Comparison of ENCODE assay signal across 21 cellular contexts in the genomic region with DNA sequence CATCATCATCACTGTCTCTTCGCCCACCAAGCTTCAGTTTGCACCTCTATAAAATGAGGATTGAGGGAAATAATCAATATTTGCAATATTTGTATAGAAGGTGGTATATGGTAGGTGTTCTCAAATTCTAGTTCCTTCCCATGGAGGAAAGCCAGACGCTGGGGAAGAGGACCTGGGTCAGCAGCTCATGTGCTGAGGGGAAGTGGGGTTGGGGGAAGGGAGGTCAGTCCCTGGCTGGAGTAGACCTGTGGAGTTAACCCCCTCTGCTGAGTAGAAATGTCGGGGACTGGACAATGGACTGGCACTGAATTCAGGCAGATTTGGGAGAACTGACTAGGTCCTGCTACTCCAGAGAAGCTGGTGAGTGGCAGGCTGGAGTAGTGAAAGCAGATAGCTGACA. TPM values are rescaled to one million over a fixed set of nuclear protein-coding genes. Genes with fewer than 3 reads are reported as not detected.
DNase-seq lines count a peak whose midpoint lies in the region; ATAC-seq, FAIRE-seq and TF ChIP-seq lines count a peak whose summit lies in the region.
"Had no signal": no experiment of that assay in that cellular context is flagged by ENCODE, and none has a peak within 500 bp of the region (broad histone marks: within the 10 kb centered on the region; RNA-seq: fewer than 3 reads in every experiment).

No MANE protein-coding gene starts in this region.

- no peaks in the 10 kb centered on the region for H3K9me2 ChIP-seq in Loucy (replicated peaks; ENCODE audit: low read depth, low read length)

- no peak overlapping the region for H3K4me3 Mint-ChIP-seq in dendritic cell treated with granulocyte-macrophage colony-stimulating factor and Interleukin-4, amounts not matched to agents 40 ng/mL and 50 ng/mL, for 4 days
- no peak overlapping the region for H3K4me3 Mint-ChIP-seq in nephron
- H3K4me3 Mint-ChIP-seq: activated CD4-positive, alpha-beta T cell treated with anti-CD3 and anti-CD28 coated beads, Interleukin-2, amount 10 ng/mL, durations not matched to agents 7 days and 5 days; activated naive CD4-positive, alpha-beta T cell treated with anti-CD3 and anti-CD28 coated beads, Interleukin-2, amount 50 U/mL, for 24 hours; H9; stimulated activated effector memory CD8-positive, alpha-beta T cell treated with anti-CD3 and anti-CD28 coated beads, Interleukin-12 subunit alpha, Interleukin-12 subunit beta, amount 100 ng/mL, for 72 hours had no signal

- H3K27ac ChIP-seq in A549, result peak overlapping the region; percentile 4 to 81; a peak in 5 of 6 replicates
- H3K27ac ChIP-seq: neutrophil had no signal

- no peaks in the 10 kb centered on the region for H3K27me3 ChIP-seq in Loucy (ENCODE audit: insufficient read depth, low read length, poor library complexity, severe bottlenecking)
- H3K27me3 ChIP-seq: sigmoid colon had no signal

- no peaks in the 10 kb centered on the region for H3F3A ChIP-seq in Loucy (ENCODE audit: low read depth)

- H3K4me1 ChIP-seq in A549 (peaks cover 13% of the 10 kb centered on the region), Loucy (ENCODE audit: insufficient read depth, low read length, poor library complexity, severe bottlenecking) (peaks cover 38% of the 10 kb centered on the region)

- peaks cover 11% of the 10 kb centered on the region for H3K9me3 Mint-ChIP-seq in dendritic cell treated with granulocyte-macrophage colony-stimulating factor and Interleukin-4, amounts not matched to agents 40 ng/mL and 50 ng/mL, for 4 days
- no peaks in the 10 kb centered on the region for H3K9me3 Mint-ChIP-seq in nephron
- H3K9me3 Mint-ChIP-seq: activated naive CD4-positive, alpha-beta T cell treated with anti-CD3 and anti-CD28 coated beads, Interleukin-2, amount 50 U/mL, for 24 hours; H9; stimulated activated effector memory CD8-positive, alpha-beta T cell treated with anti-CD3 and anti-CD28 coated beads, Interleukin-12 subunit alpha, Interleukin-12 subunit beta, amount 100 ng/mL, for 72 hours had no signal

- WGBS in A549 (ENCODE audit: missing lambda C conversion rate), result 77% methylated on average over 3 of the region's 3 CpGs

- H3K36me3 ChIP-seq in Loucy (ENCODE audit: insufficient read depth, low read length), result no peaks in the 10 kb centered on the region
- H3K36me3 ChIP-seq: neutrophil, sigmoid colon had no signal

- H3K36me3 Mint-ChIP-seq in dendritic cell treated with granulocyte-macrophage colony-stimulating factor and Interleukin-4, amounts not matched to agents 40 ng/mL and 50 ng/mL, for 4 days (ENCODE audit: low read depth), result no peaks in the 10 kb centered on the region
- no peaks in the 10 kb centered on the region for H3K36me3 Mint-ChIP-seq in nephron (ENCODE audit: low read depth)
- H3K36me3 Mint-ChIP-seq: activated naive CD4-positive, alpha-beta T cell treated with anti-CD3 and anti-CD28 coated beads, Interleukin-2, amount 50 U/mL, for 24 hours; stimulated activated effector memory CD8-positive, alpha-beta T cell treated with anti-CD3 and anti-CD28 coated beads, Interleukin-12 subunit alpha, Interleukin-12 subunit beta, amount 100 ng/mL, for 72 hours had no signal

- CTCF ChIA-PET in A549 (lab: Yijun Ruan, JAX), result interaction anchor here (5.4 to 9.0 kb wide), 3 partner anchors 11 to 75 kb away, joined by 34 to 60 read pairs (median 37); partner anchors contain the start of gene ITGB3

- peak overlapping the region; percentile 80 for H3K27ac Mint-ChIP-seq in dendritic cell treated with granulocyte-macrophage colony-stimulating factor and Interleukin-4, amounts not matched to agents 40 ng/mL and 50 ng/mL, for 4 days
- peak overlapping the region; percentile 80 to 93 (median 89) for H3K27ac Mint-ChIP-seq in nephron
- H3K27ac Mint-ChIP-seq: activated CD4-positive, alpha-beta T cell treated with anti-CD3 and anti-CD28 coated beads, Interleukin-2, amount 10 ng/mL, durations not matched to agents 7 days and 5 days; H9; stimulated activated effector memory CD8-positive, alpha-beta T cell treated with anti-CD3 and anti-CD28 coated beads, Interleukin-12 subunit alpha, Interleukin-12 subunit beta, amount 100 ng/mL, for 72 hours had no signal

- ATAC-seq in A549 (no peak), HG02763 (IDR thresholded peaks at IDR 0.05; ENCODE audit: unreplicated experiment) (no peak), GM18517 (IDR thresholded peaks at IDR 0.05; ENCODE audit: unreplicated experiment) (no peak)

- DNase-seq in A549 (ENCODE audit: low read depth in 1 of 2, low spot score in 1 of 2) (no peak), posterior cingulate gyrus (no peak), DMS79 (lab: John Stamatoyannopoulos, UW) (no peak)
- DNase-seq: activated CD4-positive, alpha-beta T cell treated with anti-CD3 and anti-CD28 coated beads, Interleukin-2, amount 10 ng/mL, durations not matched to agents 7 days and 5 days; activated T-cell treated with anti-CD3 and anti-CD28 coated beads for 4 hours; COR-L47; H9; NCI-H2171; NCI-H774; sigmoid colon had no signal

- no peak overlapping the region for H2AFZ ChIP-seq in Loucy (ENCODE audit: low read length)

- peaks cover 26% of the 10 kb centered on the region for H3K4me1 Mint-ChIP-seq in dendritic cell treated with granulocyte-macrophage colony-stimulating factor and Interleukin-4, amounts not matched to agents 40 ng/mL and 50 ng/mL, for 4 days (ENCODE audit: low read depth)
- H3K4me1 Mint-ChIP-seq in nephron, result peaks cover 39% of the 10 kb centered on the region
- H3K4me1 Mint-ChIP-seq: activated naive CD4-positive, alpha-beta T cell treated with anti-CD3 and anti-CD28 coated beads, Interleukin-2, amount 50 U/mL, for 24 hours; H9 had no signal

- intact Hi-C loops in dendritic cell treated with granulocyte-macrophage colony-stimulating factor and Interleukin-4, amounts not matched to agents 40 ng/mL and 50 ng/mL, for 4 days (cut with micrococcal nuclease), result loop anchor here (5.0 kb wide), 1 partner anchor 56 kb away; no protein-coding TSS in a partner anchor
- intact Hi-C loops in posterior cingulate gyrus (cut with DNase I), result no loop called here

- POLR2A ChIA-PET in A549 (lab: Yijun Ruan, JAX), result interaction anchor here (1.8 kb wide), 1 partner anchor 83 kb away, joined by 6 read pairs; the partner anchor contains the start of gene EFCAB13

- TF ChIP-seq EP300 in A549 (IDR thresholded peaks at IDR 0.05), result no peak

- peaks cover 5% of the 10 kb centered on the region for H3K27me3 Mint-ChIP-seq in dendritic cell treated with granulocyte-macrophage colony-stimulating factor and Interleukin-4, amounts not matched to agents 40 ng/mL and 50 ng/mL, for 4 days
- peaks cover 5% of the 10 kb centered on the region for H3K27me3 Mint-ChIP-seq in nephron (ENCODE audit: low read depth)

- H3K9me3 ChIP-seq in A549, result no peaks in the 10 kb centered on the region
- H3K9me3 ChIP-seq in Loucy (ENCODE audit: insufficient read depth, low read depth, low read length), result peaks cover 4% of the 10 kb centered on the region; the same call in 1 of the 2 replicates
- H3K9me3 ChIP-seq: neutrophil, sigmoid colon had no signal

- no peak for TF ChIP-seq RAD21 in A549 (conservative IDR thresholded peaks at IDR 0.05 in 1 of 2, IDR thresholded peaks at IDR 0.05 in 1 of 2)

- H3K4me3 ChIP-seq in A549 (no peak overlapping the region), Loucy (ENCODE audit: low read length, poor library complexity, severe bottlenecking) (no peak overlapping the region)
- H3K4me3 ChIP-seq: sigmoid colon had no signal

- H4K20me1 ChIP-seq in Loucy (ENCODE audit: insufficient read depth, low read length, poor library complexity, severe bottlenecking), result no peaks in the 10 kb centered on the region

- H3K9ac ChIP-seq in Loucy (ENCODE audit: low read depth, low read length, poor library complexity, severe bottlenecking), result no peak overlapping the region

- no peak for TF ChIP-seq CTCF in A549 (IDR thresholded peaks at IDR 0.05)
- no peak for TF ChIP-seq CTCF in Loucy (conservative IDR thresholded peaks at IDR 0.05; ENCODE audit: low read length)
- TF ChIP-seq CTCF in nephron (IDR thresholded peaks at IDR 0.05; ENCODE audit: unreplicated experiment in 3 of 3), result no peak

- no peak for FAIRE-seq in A549 (lab: Jason Lieb, UNC)
- FAIRE-seq: frontal cortex, G401.6, GM12891 had no signal

- H3K79me2 ChIP-seq in Loucy (ENCODE audit: insufficient read depth, low read length), result no peaks in the 10 kb centered on the region

- H3K4me2 ChIP-seq in A549 (no peak overlapping the region), Loucy (ENCODE audit: low read depth, low read length, poor library complexity, severe bottlenecking) (peak overlapping the region; percentile 49)

- no peak for TF ChIP-seq POLR2A in A549 (IDR thresholded peaks at IDR 0.05; ENCODE audit: low read length)

TF ChIP-seq in A549, 52 proteins besides CTCF, POLR2A, EP300 and RAD21 (continues in another document):
- TF ChIP-seq FOXS1 (CRISPR knock-in tag; IDR thresholded peaks at IDR 0.05), result no peak
- no peak for TF ChIP-seq MAZ (IDR thresholded peaks at IDR 0.05; ENCODE audit: borderline replicate concordance, low read depth, low read length)
- TF ChIP-seq, protein P1, sequence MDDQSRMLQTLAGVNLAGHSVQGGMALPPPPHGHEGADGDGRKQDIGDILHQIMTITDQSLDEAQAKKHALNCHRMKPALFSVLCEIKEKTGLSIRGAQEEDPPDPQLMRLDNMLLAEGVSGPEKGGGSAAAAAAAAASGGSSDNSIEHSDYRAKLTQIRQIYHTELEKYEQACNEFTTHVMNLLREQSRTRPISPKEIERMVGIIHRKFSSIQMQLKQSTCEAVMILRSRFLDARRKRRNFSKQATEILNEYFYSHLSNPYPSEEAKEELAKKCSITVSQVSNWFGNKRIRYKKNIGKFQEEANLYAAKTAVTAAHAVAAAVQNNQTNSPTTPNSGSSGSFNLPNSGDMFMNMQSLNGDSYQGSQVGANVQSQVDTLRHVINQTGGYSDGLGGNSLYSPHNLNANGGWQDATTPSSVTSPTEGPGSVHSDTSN (IDR thresholded peaks at IDR 0.05), result no peak

RNA-seq across cellular contexts. Expression of gene ITGB3, which starts 12.8 kb away (rescaled TPM):
- 0.34 and 0.90 TPM in 2 replicates for polyA plus RNA-seq in A549 (2011; rRNA removed)
- polyA plus RNA-seq in A549 (2012; cell fraction: cytosol; rRNA removed), result 0.15 and 0.32 TPM in 2 replicates
- polyA plus RNA-seq in A549 (2012; cell fraction: nucleus; rRNA removed), result 0.18 and 0.29 TPM in 2 replicates
- polyA plus RNA-seq in A549 (2017; fragmentation: RNase III; extraction: RNeasy Plus Mini Kit Qiagen cat#74134 plus additional on column Dnase treatment), result 3.7 to 6.2 TPM (median 5.0 TPM) in 3 replicates
- polyA minus RNA-seq in A549 (2011; rRNA and poly(A)+ RNA removed), result 1.7 and 2.6 TPM in 2 replicates

RNA-seq across cellular contexts. Expression of gene MYL4, which starts 31.7 kb away (rescaled TPM):
- not detected in 2 replicates for polyA plus RNA-seq in A549 (2011; rRNA removed)
- polyA plus RNA-seq in A549 (2012; cell fraction: cytosol; rRNA removed), result 0.05 TPM in 1 of 2 replicates, not detected in the other
- 0.20 TPM in 1 of 2 replicates, not detected in the other for polyA plus RNA-seq in A549 (2012; cell fraction: nucleus; rRNA removed)
- not detected in 3 replicates for polyA plus RNA-seq in A549 (2017; fragmentation: RNase III; extraction: RNeasy Plus Mini Kit Qiagen cat#74134 plus additional on column Dnase treatment)
- 0.62 TPM in 1 of 2 replicates, not detected in the other for polyA minus RNA-seq in A549 (2011; rRNA and poly(A)+ RNA removed)

RNA-seq across cellular contexts. Expression of gene CDC27, which starts 51.7 kb away (rescaled TPM):
- 132 and 150 TPM in 2 replicates for polyA plus RNA-seq in A549 (2011; rRNA removed)
- polyA plus RNA-seq in A549 (2012; cell fraction: cytosol; rRNA removed), result 47.8 and 51.3 TPM in 2 replicates
- polyA plus RNA-seq in A549 (2012; cell fraction: nucleus; rRNA removed), result 36.0 and 40.9 TPM in 2 replicates
- polyA plus RNA-seq in A549 (2017; fragmentation: RNase III; extraction: RNeasy Plus Mini Kit Qiagen cat#74134 plus additional on column Dnase treatment), result 81.6 to 88.0 TPM (median 87.9 TPM) in 3 replicates
- 159 and 161 TPM in 2 replicates for polyA minus RNA-seq in A549 (2011; rRNA and poly(A)+ RNA removed)
